In genomic region chr15:81000626-81001179, GRCh38 we compare ENCODE assay signal across 1 cellular context.
TF ChIP-seq lines count a peak whose summit lies in the region.

TSS of gene TLNRD1 (plus strand) at chr15:81000923. CDS start at chr15:81002272, 1,349 bp downstream.

TF ChIP-seq in A549, 52 proteins besides CTCF, POLR2A, EP300 and RAD21 (continued from another document):
- TF ChIP-seq BCL3 (IDR thresholded peaks at IDR 0.05): peak; percentile 90; the same call in 2 of the 3 replicates
- no peak for TF ChIP-seq HOXB5 (CRISPR knock-in tag; IDR thresholded peaks at IDR 0.05)
TF ChIP-seq in A549: peak in this region for 12.
